15 cellular contexts compared by ENCODE assay signal in the genomic region with DNA sequence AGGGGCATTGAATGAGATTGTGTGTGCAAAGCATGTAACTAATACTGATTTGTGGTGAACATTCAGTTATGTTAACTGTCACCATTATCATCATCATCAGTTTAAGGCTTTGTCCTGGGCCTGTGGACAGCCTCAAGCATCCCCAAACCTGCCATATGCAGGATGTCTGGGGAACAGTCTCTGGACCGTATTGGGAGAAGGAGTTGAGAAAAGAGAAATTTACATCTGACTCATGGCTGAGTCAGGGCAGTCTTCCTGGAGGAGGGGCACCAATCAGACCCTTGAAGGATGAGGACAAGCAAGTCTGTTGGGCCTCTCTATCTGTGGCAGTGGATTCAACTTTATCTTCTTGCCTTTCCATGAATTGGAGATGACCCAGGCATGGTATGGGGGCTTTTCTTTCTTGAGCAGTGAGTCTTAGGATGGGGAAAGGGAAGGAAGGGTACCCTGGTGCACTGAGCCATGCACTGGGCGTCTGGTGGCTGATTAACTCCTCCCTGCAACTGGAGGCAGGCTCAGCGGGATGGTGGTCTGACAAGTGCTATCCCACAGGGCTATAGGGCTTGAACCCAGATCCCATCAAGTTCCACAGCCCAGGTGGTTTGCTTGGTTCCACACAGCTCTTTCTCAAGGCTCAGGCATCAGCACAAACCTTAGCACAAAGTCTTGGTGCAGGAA. TPM values are rescaled to one million over a fixed set of nuclear protein-coding genes. Genes with fewer than 3 reads are reported as not detected.
A peak's percentile ranks its signal among the peaks of the same experiment; 100 is the strongest.
DNase-seq lines count a peak whose midpoint lies in the region; ATAC-seq, FAIRE-seq and TF ChIP-seq lines count a peak whose summit lies in the region.
"Had no signal": no experiment of that assay in that cellular context is flagged by ENCODE, and none has a peak within 500 bp of the region (broad histone marks: within the 10 kb centered on the region; RNA-seq: fewer than 3 reads in every experiment).

No MANE protein-coding gene starts in this region.

- no peaks in the 10 kb centered on the region for H3K4me1 Mint-ChIP-seq in neural crest cell
- H3K4me1 Mint-ChIP-seq: CD4-positive, alpha-beta memory T cell had no signal

- peak overlapping the region; percentile 40 for H3K27ac ChIP-seq in epithelial cell of prostate
- H3K27ac ChIP-seq: left lung, right lobe of liver had no signal

- no peak overlapping the region for H3K4me3 Mint-ChIP-seq in neural crest cell
- H3K4me3 Mint-ChIP-seq: CD4-positive, alpha-beta memory T cell had no signal

- FAIRE-seq in H54 (lab: Jason Lieb, UNC), result peak; percentile 6

- H3K27me3 Mint-ChIP-seq in neural crest cell (ENCODE audit: low read depth), result no peaks in the 10 kb centered on the region

- DNase-seq in H54 (ENCODE audit: insufficient read length, low spot score) (peak; percentile 50), RPMI7951 (ENCODE audit: low read depth) (peak; percentile 96), epithelial cell of prostate (ENCODE audit: low read depth, low spot score) (no peak), neural crest cell (ENCODE audit: low read depth, low spot score) (no peak), occipital lobe (lab: John Stamatoyannopoulos, UW) (no peak), NCI-H1930 (lab: John Stamatoyannopoulos, UW) (no peak)
- no peak for DNase-seq in stimulated activated naive CD4-positive, alpha-beta T cell (lab: John Stamatoyannopoulos, UW)
- DNase-seq: activated effector memory CD4-positive, alpha-beta T cell treated with Interleukin-2 at 50 U/mL for 16 hours; CD4-positive, alpha-beta memory T cell; H7; head of caudate nucleus; left lung; right lobe of liver; stimulated activated naive CD8-positive, alpha-beta T cell treated with anti-CD3 and anti-CD28 coated beads, Interleukin-15, Interleukin-2, amounts not matched to agents 100 U/mL and 50 U/mL, for 24 hours had no signal

- no peak for TF ChIP-seq POLR2A in H54 (IDR thresholded peaks at IDR 0.05; ENCODE audit: low read depth, low read length)

- peak overlapping the region; percentile 68 for H3K27ac Mint-ChIP-seq in neural crest cell (ENCODE audit: unreplicated experiment)

- no peak for ATAC-seq in GM19324 (IDR thresholded peaks at IDR 0.05; ENCODE audit: low FRiP score, unreplicated experiment)
- ATAC-seq: left lung; right lobe of liver; stimulated activated naive CD8-positive, alpha-beta T cell treated with anti-CD3 and anti-CD28 coated beads, Interleukin-15, Interleukin-2, amounts not matched to agents 100 U/mL and 50 U/mL, for 24 hours had no signal

- no peaks in the 10 kb centered on the region for H3K36me3 Mint-ChIP-seq in neural crest cell (ENCODE audit: low read depth)
- H3K36me3 Mint-ChIP-seq: CD4-positive, alpha-beta memory T cell had no signal

- no peak for TF ChIP-seq CTCF in neural crest cell (conservative IDR thresholded peaks at IDR 0.05)

- H3K9me3 Mint-ChIP-seq in neural crest cell, result no peaks in the 10 kb centered on the region
- H3K9me3 Mint-ChIP-seq: CD4-positive, alpha-beta memory T cell had no signal

RNA-seq across cellular contexts. Expression of gene PADI3, which starts 2.9 kb away (rescaled TPM):
- total RNA-seq in RPMI7951 (2014; rRNA removed; shearing (Covaris generic)), result 44.9 and 48.8 TPM in 2 replicates
- total RNA-seq in neural crest cell (not detected in 2 replicates), occipital lobe (not detected)
- total RNA-seq: CD4-positive, alpha-beta memory T cell; left lung; right lobe of liver had no signal

RNA-seq across cellular contexts. Expression of gene PADI1, which starts 46.9 kb away (rescaled TPM):
- total RNA-seq in RPMI7951 (2014; rRNA removed; shearing (Covaris generic)), result 1.9 and 2.4 TPM in 2 replicates
- total RNA-seq in neural crest cell, result not detected in 2 replicates
- total RNA-seq in occipital lobe, result not detected
- total RNA-seq: CD4-positive, alpha-beta memory T cell; left lung had no signal

RNA-seq across cellular contexts. Expression of gene PADI4, which starts 56.2 kb away (rescaled TPM):
- 3.5 and 6.7 TPM in 2 replicates for total RNA-seq in RPMI7951 (2014; rRNA removed; shearing (Covaris generic))
- total RNA-seq in neural crest cell (not detected in 2 replicates), occipital lobe (not detected)

Comparison
In these comparisons a context has a peak if more than half of its experiments do, and no peak if none do; other contexts are left out.
1. DNase-seq: peak in H54 (single experiment) and RPMI7951 (single experiment); none in epithelial cell of prostate (single experiment), neural crest cell (single experiment), stimulated activated naive CD4-positive, alpha-beta T cell (0 of 6), occipital lobe (single experiment) and NCI-H1930 (0 of 2).
2. RNA of gene PADI3, which starts 2.9 kb away (total RNA-seq): 44.9 to 48.8 TPM in RPMI7951; not detected in neural crest cell and not detected in occipital lobe (single experiment); every median in the first group is over 10 times any median in the second.